10 cellular contexts compared by ENCODE assay signal in the genomic region with DNA sequence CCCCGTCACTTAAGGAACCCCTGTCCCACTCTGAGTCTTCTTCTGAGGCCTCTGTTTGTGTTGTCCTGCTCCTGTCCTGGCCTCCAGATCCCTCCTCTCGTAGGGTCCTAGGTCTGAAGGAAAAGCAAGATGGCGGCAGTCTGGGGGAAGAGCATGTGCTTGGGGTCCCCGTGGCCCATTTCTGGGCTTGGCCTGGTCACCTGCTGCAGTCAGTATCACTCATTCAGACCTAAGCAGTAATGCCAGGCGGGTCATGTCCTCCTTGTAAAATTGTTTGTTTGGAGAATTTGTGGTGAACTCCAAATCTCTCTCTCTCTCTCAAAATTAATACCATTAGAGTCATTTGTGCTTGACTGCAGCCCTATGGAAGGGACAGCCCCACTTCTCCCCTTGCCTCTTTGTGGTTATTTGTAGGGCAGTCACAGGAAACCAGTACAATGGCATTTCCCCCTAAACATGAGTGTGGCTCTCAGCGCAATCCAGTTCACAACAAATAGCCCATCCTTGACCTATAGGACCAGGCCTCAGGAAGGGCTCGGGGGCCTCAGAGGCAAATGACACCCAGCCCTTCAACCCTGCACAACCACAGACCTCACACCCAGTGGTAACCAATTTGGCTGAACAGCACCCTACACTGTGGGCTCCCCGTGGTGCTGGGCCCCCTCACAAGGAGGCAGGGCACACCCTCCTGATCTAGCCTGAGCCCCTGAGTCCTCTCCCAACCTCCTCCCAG.
DNase-seq lines count a peak whose midpoint lies in the region; ATAC-seq, FAIRE-seq and TF ChIP-seq lines count a peak whose summit lies in the region.
"Had no signal": no experiment of that assay in that cellular context is flagged by ENCODE, and none has a peak within 500 bp of the region (broad histone marks: within the 10 kb centered on the region; RNA-seq: fewer than 3 reads in every experiment).

No MANE protein-coding gene starts in this region.

- intact Hi-C loops in activated CD4-positive, alpha-beta T cell treated with anti-CD3 and anti-CD28 coated beads, Interleukin-2, amount 10 ng/mL, durations not matched to agents 24 days and 14 days (cut with micrococcal nuclease): no loop called here
- intact Hi-C loops in posterior vena cava (cut with DNase I): no loop called here

- DNase-seq in activated CD4-positive, alpha-beta T cell treated with anti-CD3 and anti-CD28 coated beads, Interleukin-2, amount 10 ng/mL, durations not matched to agents 24 days and 14 days: no peak
- DNase-seq in activated CD4-positive, alpha-beta T cell treated with anti-CD3 and anti-CD28 coated beads for 4 hours: no peak
- peak; percentile 48 for DNase-seq in posterior vena cava (ENCODE audit: low spot score)
- no peak for DNase-seq in H54 (ENCODE audit: insufficient read length, low spot score)
- DNase-seq in frontal cortex (ENCODE audit: low spot score in 2 of 2): no peak
- no peak for DNase-seq in DMS79 (lab: John Stamatoyannopoulos, UW)

- TF ChIP-seq POLR2A in H54 (IDR thresholded peaks at IDR 0.05; ENCODE audit: low read depth, low read length): no peak

- no peak for FAIRE-seq in H54 (lab: Jason Lieb, UNC)
- FAIRE-seq in frontal cortex (lab: Jason Lieb, UNC): no peak
- FAIRE-seq: A549, K562 had no signal

- H3K9me3 Mint-ChIP-seq in activated CD4-positive, alpha-beta T cell treated with anti-CD3 and anti-CD28 coated beads, Interleukin-2, amount 10 ng/mL, durations not matched to agents 24 days and 14 days: no peaks in the 10 kb centered on the region

- peaks cover 12% of the 10 kb centered on the region for H3K27me3 Mint-ChIP-seq in activated CD4-positive, alpha-beta T cell treated with anti-CD3 and anti-CD28 coated beads, Interleukin-2, amount 10 ng/mL, durations not matched to agents 24 days and 14 days

- ATAC-seq in GM21786 (IDR thresholded peaks at IDR 0.05; ENCODE audit: unreplicated experiment): peak; percentile 80
- ATAC-seq in HG03457 (IDR thresholded peaks at IDR 0.05; ENCODE audit: unreplicated experiment): peak; percentile 60
- ATAC-seq: A549, K562 had no signal

- H3K36me3 Mint-ChIP-seq in activated CD4-positive, alpha-beta T cell treated with anti-CD3 and anti-CD28 coated beads, Interleukin-2, amount 10 ng/mL, durations not matched to agents 24 days and 14 days (ENCODE audit: low read depth): no peaks in the 10 kb centered on the region

- no peak overlapping the region for H3K4me3 Mint-ChIP-seq in activated CD4-positive, alpha-beta T cell treated with anti-CD3 and anti-CD28 coated beads, Interleukin-2, amount 10 ng/mL, durations not matched to agents 24 days and 14 days

- H3K4me1 Mint-ChIP-seq in activated CD4-positive, alpha-beta T cell treated with anti-CD3 and anti-CD28 coated beads, Interleukin-2, amount 10 ng/mL, durations not matched to agents 24 days and 14 days: peaks cover 13% of the 10 kb centered on the region

- H3K27ac Mint-ChIP-seq in activated CD4-positive, alpha-beta T cell treated with anti-CD3 and anti-CD28 coated beads, Interleukin-2, amount 10 ng/mL, durations not matched to agents 24 days and 14 days: peak overlapping the region; percentile 1
